In genomic region chr7:22356855-22357310, GRCh38 we compare ENCODE assay signal across 8 cellular contexts. TPM values are rescaled to one million over a fixed set of nuclear protein-coding genes. Genes with fewer than 3 reads are reported as not detected.
A peak's percentile ranks its signal among the peaks of the same experiment; 100 is the strongest.
DNase-seq lines count a peak whose midpoint lies in the region; ATAC-seq and TF ChIP-seq lines count a peak whose summit lies in the region.

TSS of gene RAPGEF5 (minus strand) at chr7:22357154. CDS start at chr7:22357060, 94 bp downstream.

- peaks cover 39% of the 10 kb centered on the region for H3K79me2 ChIP-seq in GM23338 (replicated peaks; ENCODE audit: insufficient read depth)

- peak within 1 kb of the TSS; percentile 81 for H3K4me3 Mint-ChIP-seq in GM23338
- H3K4me3 Mint-ChIP-seq in stimulated activated naive B cell treated with anti-CD40 and anti-IgM and Interleukin-4, amounts not matched to agents 10 μg/mL and 1 μg/mL and 100 μg/mL, for 72 hours, result peak within 1 kb of the TSS; percentile 83 to 85

- peaks cover 17% of the 10 kb centered on the region for H3K27me3 ChIP-seq in GM23338 (ENCODE audit: insufficient read depth)

- peaks cover 9% of the 10 kb centered on the region for H3K4me1 ChIP-seq in GM23338 (ENCODE audit: insufficient read depth)

- no peak within 1 kb of the TSS for H3K27ac Mint-ChIP-seq in GM23338
- peak within 1 kb of the TSS; percentile 86 for H3K27ac Mint-ChIP-seq in stimulated activated naive B cell treated with anti-CD40 and anti-IgM and Interleukin-4, amounts not matched to agents 10 μg/mL and 1 μg/mL and 100 μg/mL, for 72 hours

- H3K9me3 Mint-ChIP-seq in GM23338, result peaks cover 14% of the 10 kb centered on the region; the same call in 2 of the 3 replicates
- H3K9me3 Mint-ChIP-seq in stimulated activated naive B cell treated with anti-CD40 and anti-IgM and Interleukin-4, amounts not matched to agents 10 μg/mL and 1 μg/mL and 100 μg/mL, for 72 hours, result peaks cover 7 to 14% of the 10 kb centered on the region in 2 donors

- peak within 1 kb of the TSS; percentile 90 for H3K4me2 ChIP-seq in GM23338

- H3K4me3 ChIP-seq in GM23338, result peak within 1 kb of the TSS; percentile 68

- peaks cover 29% of the 10 kb centered on the region for H3K36me3 Mint-ChIP-seq in GM23338 (ENCODE audit: low read depth)
- peaks cover 3 to 16% of the 10 kb centered on the region in 2 donors for H3K36me3 Mint-ChIP-seq in stimulated activated naive B cell treated with anti-CD40 and anti-IgM and Interleukin-4, amounts not matched to agents 10 μg/mL and 1 μg/mL and 100 μg/mL, for 72 hours

- H3F3A ChIP-seq in GM23338 (replicated peaks; ENCODE audit: low read depth), result 0 out of 2 replicates have a peak, but pooled peaks cover 6% of the 10 kb centered on the region

- peaks cover 14% of the 10 kb centered on the region for H3K27me3 Mint-ChIP-seq in GM23338 (ENCODE audit: insufficient read depth, low read depth, poor library complexity)
- H3K27me3 Mint-ChIP-seq in stimulated activated naive B cell treated with anti-CD40 and anti-IgM and Interleukin-4, amounts not matched to agents 10 μg/mL and 1 μg/mL and 100 μg/mL, for 72 hours, result peaks cover 13 to 14% of the 10 kb centered on the region in 2 donors

- no peaks in the 10 kb centered on the region for H4K20me1 ChIP-seq in GM23338 (replicated peaks; ENCODE audit: insufficient read depth)

- H3K9me2 ChIP-seq in GM23338 (ENCODE audit: insufficient read depth), result peaks cover 9% of the 10 kb centered on the region; the same call in 1 of the 2 replicates

- peaks cover 24% of the 10 kb centered on the region for H3K4me1 Mint-ChIP-seq in GM23338
- peaks cover 7 to 11% of the 10 kb centered on the region in 2 donors for H3K4me1 Mint-ChIP-seq in stimulated activated naive B cell treated with anti-CD40 and anti-IgM and Interleukin-4, amounts not matched to agents 10 μg/mL and 1 μg/mL and 100 μg/mL, for 72 hours

- H3K27ac ChIP-seq in GM23338 (ENCODE audit: low read depth), result no peak within 1 kb of the TSS

- no peak for TF ChIP-seq CTCF in GM23338 (conservative IDR thresholded peaks at IDR 0.05; ENCODE audit: low read depth in 2 of 2)

- ATAC-seq in GM23338, result peak; percentile 80
- peak; percentile 80 to 85 for ATAC-seq in stimulated activated naive B cell treated with anti-CD40 and anti-IgM and Interleukin-4, amounts not matched to agents 10 μg/mL and 1 μg/mL and 100 μg/mL, for 72 hours (replicated peaks)

- H3K36me3 ChIP-seq in GM23338 (ENCODE audit: insufficient read depth), result no peaks in the 10 kb centered on the region

- DNase-seq in SKM-1 treated with dmso at 0.1 percent for 144 hours (lab: John Stamatoyannopoulos, UW; ENCODE audit: unreplicated experiment), result peak; percentile 9
- no peak for DNase-seq in SKM-1 (lab: John Stamatoyannopoulos, UW; ENCODE audit: unreplicated experiment)
- DNase-seq in GM23338 (ENCODE audit: low spot score), result peak; percentile 68
- DNase-seq in NCI-H2029 treated with DMSO at 0.1 percent for 48 hours (lab: John Stamatoyannopoulos, UW), result peak; percentile 55
- peak; percentile 69 for DNase-seq in astrocyte of the hippocampus (ENCODE audit: low read depth, low spot score)
- DNase-seq in iPS-NIHi11 (ENCODE audit: low spot score), result peak; percentile 88
- DNase-seq in stimulated activated naive B cell treated with anti-CD40 and anti-IgM and Interleukin-4, amounts not matched to agents 10 μg/mL and 1 μg/mL and 100 μg/mL, for 72 hours, result peak; percentile 7
- no peak for DNase-seq in foreskin melanocyte

- peak within 1 kb of the TSS; percentile 99 for H2AFZ ChIP-seq in GM23338

TF ChIP-seq in GM23338, 12 proteins besides CTCF, POLR2A, EP300 and RAD21:
- 0 out of 2 replicates have a peak, but pooled peaks have one; percentile 25 for TF ChIP-seq POLR2AphosphoS5 (IDR thresholded peaks at IDR 0.05; ENCODE audit: low read depth)
- no peak for TF ChIP-seq STAT1 (IDR thresholded peaks at IDR 0.05; ENCODE audit: unreplicated experiment)

RNA-seq across cellular contexts. Expression of gene RAPGEF5, which starts in this region (rescaled TPM):
- total RNA-seq in GM23338 (2014; rRNA removed; shearing (Covaris generic)), result 13.1 and 17.7 TPM in 2 replicates
- 6.3 and 7.1 TPM in 2 replicates for polyA plus RNA-seq in GM23338 (2016; fragmentation: Nextera tagmentation; extraction: Ambion mirVana)

Comparison
In these comparisons a context has a peak if more than half of its experiments do, and no peak if none do; other contexts are left out.
1. DNase-seq: peak in SKM-1 treated with dmso at 0.1 percent for 144 hours (single experiment), GM23338 (single experiment), NCI-H2029 treated with DMSO at 0.1 percent for 48 hours (single experiment), astrocyte of the hippocampus (single experiment), iPS-NIHi11 (single experiment) and stimulated activated naive B cell treated with anti-CD40 and anti-IgM and Interleukin-4, amounts not matched to agents 10 μg/mL and 1 μg/mL and 100 μg/mL, for 72 hours (single experiment); none in SKM-1 (single experiment) and foreskin melanocyte (single experiment).